21 cellular contexts compared by ENCODE assay signal in genomic region chr18:60987963-60988362, GRCh38.
DNase-seq lines count a peak whose midpoint lies in the region; ATAC-seq, FAIRE-seq and TF ChIP-seq lines count a peak whose summit lies in the region.
"Had no signal": no experiment of that assay in that cellular context is flagged by ENCODE, and none has a peak within 500 bp of the region (broad histone marks: within the 10 kb centered on the region; RNA-seq: fewer than 3 reads in every experiment).

No MANE protein-coding gene starts in this region.

- no peak overlapping the region for H2BK120ac ChIP-seq in IMR-90 (ENCODE audit: low read depth, low read length)

- no peaks in the 10 kb centered on the region for H3K36me3 Mint-ChIP-seq in astrocyte (ENCODE audit: low read depth, unreplicated experiment)

- no peak overlapping the region for H3K27ac Mint-ChIP-seq in astrocyte (ENCODE audit: unreplicated experiment)

- H3K9me3 ChIP-seq in IMR-90 (ENCODE audit: control insufficient read depth, insufficient read depth, low read length), result peaks cover 5% of the 10 kb centered on the region
- no peaks in the 10 kb centered on the region for H3K9me3 ChIP-seq in astrocyte (ENCODE audit: insufficient read depth, low read depth, low read length)
- no peaks in the 10 kb centered on the region for H3K9me3 ChIP-seq in endothelial cell of umbilical vein (replicated peaks; ENCODE audit: control insufficient read depth, insufficient read depth, low read length)

- no peak overlapping the region for H3K9ac ChIP-seq in IMR-90 (ENCODE audit: low read depth, low read length)
- no peak overlapping the region for H3K9ac ChIP-seq in astrocyte (ENCODE audit: low read length)
- H3K9ac ChIP-seq in endothelial cell of umbilical vein (replicated peaks; ENCODE audit: extremely low read depth, insufficient read depth, low read length), result no peak overlapping the region

- BruUV-seq in IMR-90 (replicated peaks; lab: Mats Ljungman, UMichigan) (no TSS peak), endothelial cell of umbilical vein (replicated peaks; lab: Mats Ljungman, UMichigan) (no TSS peak)

- CTCF ChIA-PET in IMR-90 (lab: Yijun Ruan, JAX), result no interaction called here
- CTCF ChIA-PET in endothelial cell of umbilical vein (lab: Charles Lee), result no interaction called here

- no peak overlapping the region for H4K8ac ChIP-seq in IMR-90 (ENCODE audit: low read depth in 2 of 2, low read length in 2 of 2)

- no peaks in the 10 kb centered on the region for H3K79me2 ChIP-seq in astrocyte (ENCODE audit: insufficient read depth, low read length)
- no peaks in the 10 kb centered on the region for H3K79me2 ChIP-seq in endothelial cell of umbilical vein (ENCODE audit: control insufficient read depth, insufficient read depth, low read length)

- no peak overlapping the region for H2AK9ac ChIP-seq in IMR-90 (replicated peaks; ENCODE audit: low read depth, low read length, poor library complexity)

- intact Hi-C loops in IMR-90 (cut with micrococcal nuclease) (no loop called here), endothelial cell of umbilical vein (cut with micrococcal nuclease) (no loop called here), posterior cingulate gyrus (cut with DNase I) (no loop called here), left colon (cut with DNase I, micrococcal nuclease) (no loop called here)

- H2BK20ac ChIP-seq in IMR-90 (ENCODE audit: low read depth, low read length), result no peak overlapping the region

- H2BK5ac ChIP-seq in IMR-90 (ENCODE audit: low read depth, low read length, poor library complexity, severe bottlenecking), result no peak overlapping the region

- H3K4me1 ChIP-seq in IMR-90 (ENCODE audit: control insufficient read depth, insufficient read depth, low read length) (no peaks in the 10 kb centered on the region), astrocyte (ENCODE audit: insufficient read depth, low read length) (peaks cover 8% of the 10 kb centered on the region), endothelial cell of umbilical vein (ENCODE audit: control insufficient read depth, extremely low read depth, insufficient read depth, low read length) (peaks cover 9% of the 10 kb centered on the region)

- H3K9me3 Mint-ChIP-seq in astrocyte (ENCODE audit: unreplicated experiment), result peaks cover 5% of the 10 kb centered on the region

- no peak overlapping the region for H3K23ac ChIP-seq in IMR-90 (ENCODE audit: low read depth, low read length)

- dilution Hi-C loops in IMR-90 (cut with HindIII; ENCODE audit: low sequenced_read_pairs, unreplicated experiment) (no loop called here), endothelial cell of umbilical vein (cut with MboI; ENCODE audit: extremely low pct_ligation_motif_present, low sequenced_read_pairs) (no loop called here)

- H2BK15ac ChIP-seq in IMR-90 (ENCODE audit: low read depth, low read length), result no peak overlapping the region

- TF ChIP-seq RAD21 in IMR-90 (IDR thresholded peaks at IDR 0.05; ENCODE audit: low read length), result no peak

- POLR2A ChIA-PET in IMR-90 (lab: Charles Lee; ENCODE audit: unreplicated experiment), result no interaction called here
- POLR2A ChIA-PET in endothelial cell of umbilical vein (lab: Charles Lee), result no interaction called here

- H2AK5ac ChIP-seq in IMR-90 (ENCODE audit: low read depth, low read length), result no peak overlapping the region

- H4K91ac ChIP-seq in IMR-90 (ENCODE audit: insufficient read depth, low read depth, low read length), result no peak overlapping the region

- H4K20me1 ChIP-seq in IMR-90 (ENCODE audit: insufficient read depth, low read length), result no peaks in the 10 kb centered on the region
- H4K20me1 ChIP-seq in astrocyte (ENCODE audit: insufficient read depth, low read length), result no peaks in the 10 kb centered on the region
- no peaks in the 10 kb centered on the region for H4K20me1 ChIP-seq in endothelial cell of umbilical vein (replicated peaks; ENCODE audit: control insufficient read depth, extremely low read depth, insufficient read depth, low read length)

- no CpG with 5 or more reads among the region's 1 CpG for WGBS in IMR-90 (ENCODE audit: extremely low coverage in 2 of 2, insufficient read length in 1 of 2), 2 experiments

- H3K9me1 ChIP-seq in IMR-90 (ENCODE audit: insufficient read depth, low read length), result no peaks in the 10 kb centered on the region
- H3K9me1 ChIP-seq in endothelial cell of umbilical vein (replicated peaks; ENCODE audit: control insufficient read depth, extremely low read depth, insufficient read depth, low read length), result no peaks in the 10 kb centered on the region

- H2AFZ ChIP-seq in IMR-90 (replicated peaks; ENCODE audit: low read length, poor library complexity) (no peak overlapping the region), astrocyte (ENCODE audit: low read depth, low read length) (no peak overlapping the region), endothelial cell of umbilical vein (ENCODE audit: low read depth, low read length) (no peak overlapping the region)

- H3K27ac ChIP-seq in IMR-90 (ENCODE audit: insufficient read depth, low read length) (no peak overlapping the region), astrocyte (ENCODE audit: low read depth, low read length) (no peak overlapping the region), endothelial cell of umbilical vein (ENCODE audit: insufficient read depth, low read depth, low read length) (no peak overlapping the region)
- H3K27ac ChIP-seq: C4-2B had no signal

- H3K27me3 ChIP-seq in IMR-90 (ENCODE audit: control insufficient read depth, insufficient read depth, low read length) (no peaks in the 10 kb centered on the region), astrocyte (ENCODE audit: insufficient read depth, low read length) (no peaks in the 10 kb centered on the region), endothelial cell of umbilical vein (ENCODE audit: control insufficient read depth in 2 of 2, insufficient read depth in 2 of 2, low read length in 2 of 2) (no peaks in the 10 kb centered on the region)

- in situ Hi-C loops in IMR-90 (cut with MboI; ENCODE audit: low sequenced_read_pairs), result no loop called here

- FAIRE-seq in astrocyte (lab: Jason Lieb, UNC) (no peak), endothelial cell of umbilical vein (lab: Jason Lieb, UNC) (peak; percentile 69)
- FAIRE-seq: GM12892, K562 had no signal

- TF ChIP-seq POLR2A in IMR-90 (IDR thresholded peaks at IDR 0.05; ENCODE audit: low read depth, low read length) (no peak), endothelial cell of umbilical vein (IDR thresholded peaks at IDR 0.05; ENCODE audit: low read depth, low read length) (no peak)

- peaks cover 3% of the 10 kb centered on the region for H3K4me1 Mint-ChIP-seq in astrocyte (ENCODE audit: low read depth, unreplicated experiment)

- H3K56ac ChIP-seq in IMR-90 (ENCODE audit: extremely low read depth, insufficient read depth, low read length), result no peak overlapping the region

- H3K79me1 ChIP-seq in IMR-90 (ENCODE audit: low read depth in 1 of 2, low read length in 2 of 2), result no peaks in the 10 kb centered on the region

- no peak overlapping the region for H4K5ac ChIP-seq in IMR-90 (ENCODE audit: low read depth, low read length)

- no peaks in the 10 kb centered on the region for H3K27me3 Mint-ChIP-seq in astrocyte (ENCODE audit: low read depth, unreplicated experiment)

- H3K36me3 ChIP-seq in IMR-90 (ENCODE audit: control insufficient read depth, insufficient read depth, low read length) (no peaks in the 10 kb centered on the region), astrocyte (ENCODE audit: insufficient read depth, low read length) (no peaks in the 10 kb centered on the region), endothelial cell of umbilical vein (ENCODE audit: control insufficient read depth in 2 of 2, extremely low read depth in 1 of 2, insufficient read depth in 2 of 2, low read length in 2 of 2) (no peaks in the 10 kb centered on the region)

- H3K4ac ChIP-seq in IMR-90 (ENCODE audit: low read depth, low read length), result no peak overlapping the region

- H3K4me3 Mint-ChIP-seq in astrocyte (ENCODE audit: unreplicated experiment), result no peak overlapping the region

- no peak overlapping the region for H3K4me2 ChIP-seq in IMR-90 (ENCODE audit: low read depth, low read length)
- no peak overlapping the region for H3K4me2 ChIP-seq in astrocyte (ENCODE audit: low read length)
- H3K4me2 ChIP-seq in endothelial cell of umbilical vein (ENCODE audit: insufficient read depth, low read length), result no peak overlapping the region

- no peak overlapping the region for H3K18ac ChIP-seq in IMR-90 (ENCODE audit: low read depth, low read length)

- H3K14ac ChIP-seq in IMR-90 (replicated peaks; ENCODE audit: low read depth, low read length), result no peak overlapping the region

- DNase-seq in IMR-90 (peak; percentile 4), astrocyte (ENCODE audit: low read depth) (peak; percentile 84), endothelial cell of umbilical vein (ENCODE audit: low read depth, low spot score) (peak; percentile 76), kidney glomerular epithelial cell (lab: John Stamatoyannopoulos, UW) (peak; percentile 13), hepatic stellate cell (ENCODE audit: low spot score) (no peak), posterior cingulate gyrus (no peak), left colon (no peak)
- DNase-seq: ACHN, AML-193, GOT3, NCI-H1105 treated with DMSO at 0.1 percent for 48 hours, NCI-H1694 treated with DMSO at 0.1 percent for 48 hours, NCI-H510A, NCI-H82, PC-3, RPMI8226, SHP77 treated with DMSO at 0.1 percent for 48 hours had no signal

- ATAC-seq in IMR-90 (ENCODE audit: low read depth) (no peak), HG02798 (IDR thresholded peaks at IDR 0.05; ENCODE audit: poor library complexity, unreplicated experiment) (no peak), left colon (no peak)
- ATAC-seq: K562, PC-3 had no signal

- H3K4me3 ChIP-seq in IMR-90 (ENCODE audit: insufficient read depth, low read depth, low read length) (no peak overlapping the region), astrocyte (ENCODE audit: insufficient read depth, low read depth, low read length) (no peak overlapping the region), endothelial cell of umbilical vein (replicated peaks in 1 of 3; ENCODE audit: insufficient read depth in 1 of 3, low read depth in 1 of 3, low read length in 3 of 3) (no peak overlapping the region)
- H3K4me3 ChIP-seq: K562 had no signal

- no peak for TF ChIP-seq CTCF in IMR-90 (conservative IDR thresholded peaks at IDR 0.05; ENCODE audit: low read depth, low read length)
- no peak for TF ChIP-seq CTCF in astrocyte (IDR thresholded peaks at IDR 0.05; ENCODE audit: insufficient read depth, low read depth, low read length)
- no peak for TF ChIP-seq CTCF in endothelial cell of umbilical vein (IDR thresholded peaks at IDR 0.05; ENCODE audit: extremely low read depth in 1 of 2, insufficient read depth in 1 of 2, low read depth in 1 of 2, low read length in 2 of 2)

TF ChIP-seq in IMR-90, 13 proteins besides CTCF, POLR2A, EP300 and RAD21 (continues in another document):
- no peak for TF ChIP-seq MAZ (IDR thresholded peaks at IDR 0.05; ENCODE audit: borderline replicate concordance, low read depth, low read length)
- no peak for TF ChIP-seq NFE2L2 (IDR thresholded peaks at IDR 0.05; ENCODE audit: low read depth, low read length)
- no peak for TF ChIP-seq RCOR1 (IDR thresholded peaks at IDR 0.05; ENCODE audit: insufficient replicate concordance, low read length)

TF ChIP-seq in endothelial cell of umbilical vein, 7 proteins besides CTCF, POLR2A, EP300 and RAD21 (continues in another document):
- TF ChIP-seq GATA2 (IDR thresholded peaks at IDR 0.05; ENCODE audit: insufficient read depth, insufficient read length, low read depth, low read length), result peak; percentile 56

Comparison
In these comparisons a context has a peak if more than half of its experiments do, and no peak if none do; other contexts are left out.
1. DNase-seq: peak in IMR-90 (single experiment), astrocyte (single experiment), endothelial cell of umbilical vein (single experiment) and kidney glomerular epithelial cell (single experiment); none in hepatic stellate cell (single experiment), posterior cingulate gyrus (0 of 10) and left colon (0 of 2).